In genomic region chr3:15207836-15208504, GRCh38 we compare ENCODE assay signal across 8 cellular contexts. TPM values are rescaled to one million over a fixed set of nuclear protein-coding genes. Genes with fewer than 3 reads are reported as not detected.
DNase-seq lines count a peak whose midpoint lies in the region; ATAC-seq and TF ChIP-seq lines count a peak whose summit lies in the region.

No MANE protein-coding gene starts in this region.

- H3K4me1 ChIP-seq in BLaER1 treated with 17β-estradiol and CSF1 and Interleukin-3, amounts not matched to agents 10 nM and 100 nM = peaks cover 17 to 32% (median 22%) of the 10 kb centered on the region in 10 experiments

- peak overlapping the region; percentile 83 to 99 (median 94); a peak in 18 of 22 replicates for H3K9ac ChIP-seq in BLaER1 treated with 17β-estradiol and CSF1 and Interleukin-3, amounts not matched to agents 10 nM and 100 nM

- no peaks in the 10 kb centered on the region for H3K27me3 ChIP-seq in BLaER1 treated with 17β-estradiol and CSF1 and Interleukin-3, amounts not matched to agents 10 nM and 100 nM
- no peaks in the 10 kb centered on the region for H3K27me3 ChIP-seq in MG63

- peaks cover 23 to 60% (median 42%) of the 10 kb centered on the region in 11 experiments; a peak in 20 of 22 replicates for H4K20me1 ChIP-seq in BLaER1 treated with 17β-estradiol and CSF1 and Interleukin-3, amounts not matched to agents 10 nM and 100 nM

- H3K4me3 Mint-ChIP-seq in nephron = peak overlapping the region; percentile 89 to 95 (median 93)

- H3K27ac Mint-ChIP-seq in nephron = peak overlapping the region in 1 of 3 experiments; percentile 74

- H3K4me3 ChIP-seq in BLaER1 treated with 17β-estradiol and CSF1 and Interleukin-3, amounts not matched to agents 10 nM and 100 nM = peak overlapping the region; percentile 72 to 96 (median 90); a peak in 15 of 20 replicates
- H3K4me3 ChIP-seq in MG63 (peak overlapping the region; percentile 70), choroid plexus epithelial cell (ENCODE audit: low read depth, low read length) (peak overlapping the region; percentile 77)

- peaks cover 30 to 44% (median 34%) of the 10 kb centered on the region in 11 experiments for H3K36me3 ChIP-seq in BLaER1 treated with 17β-estradiol and CSF1 and Interleukin-3, amounts not matched to agents 10 nM and 100 nM
- H3K36me3 ChIP-seq in MG63 = peaks cover 25% of the 10 kb centered on the region

- no peaks in the 10 kb centered on the region for H3K9me3 ChIP-seq in BLaER1 treated with 17β-estradiol and CSF1 and Interleukin-3, amounts not matched to agents 10 nM and 100 nM (replicated peaks in 1 of 11)
- H3K9me3 ChIP-seq in MG63 = no peaks in the 10 kb centered on the region

- peak overlapping the region; percentile 81 to 94 (median 91) for H3K4me2 ChIP-seq in BLaER1 treated with 17β-estradiol and CSF1 and Interleukin-3, amounts not matched to agents 10 nM and 100 nM

- H3K36me3 Mint-ChIP-seq in nephron (ENCODE audit: low read depth) = peaks cover 20% of the 10 kb centered on the region

- H3K4me1 Mint-ChIP-seq in nephron = peaks cover 20% of the 10 kb centered on the region

- no peak overlapping the region for H3K27ac ChIP-seq in BLaER1 treated with 17β-estradiol and CSF1 and Interleukin-3, amounts not matched to agents 10 nM and 100 nM

- TF ChIP-seq CTCF in choroid plexus epithelial cell (conservative IDR thresholded peaks at IDR 0.05; ENCODE audit: low read depth, low read length) = no peak
- no peak for TF ChIP-seq CTCF in nephron (IDR thresholded peaks at IDR 0.05; ENCODE audit: unreplicated experiment in 3 of 3)

- ATAC-seq in GM21381 (IDR thresholded peaks at IDR 0.05; ENCODE audit: unreplicated experiment) = no peak

- H3K27me3 Mint-ChIP-seq in nephron (ENCODE audit: low read depth) = no peaks in the 10 kb centered on the region

- DNase-seq in MG63 = no peak
- peak; percentile 29 for DNase-seq in choroid plexus epithelial cell (ENCODE audit: low read depth)
- DNase-seq in NCI-H2171 treated with DMSO at 0.1 percent for 48 hours (lab: John Stamatoyannopoulos, UW) = no peak
- DNase-seq in stimulated activated CD8-positive, alpha-beta memory T cell treated with anti-CD3 and anti-CD28 coated beads, Interleukin-4, amount 100 ng/mL, for 48 hours = no peak
- no peak for DNase-seq in activated CD4-positive, CD25-positive, alpha-beta regulatory T cell (lab: John Stamatoyannopoulos, UW)

- H3K9me3 Mint-ChIP-seq in nephron = no peaks in the 10 kb centered on the region

RNA-seq across cellular contexts. Expression of gene CAPN7, which starts 1.9 kb away (rescaled TPM):
- total RNA-seq in MG63 (2014; rRNA removed; shearing (Covaris generic); ENCODE audit: low replicate concordance) = 9.6 and 11.2 TPM in 2 replicates
